8 cellular contexts compared by ENCODE assay signal in genomic region chr12:43835264-43835655, GRCh38. TPM values are rescaled to one million over a fixed set of nuclear protein-coding genes. Genes with fewer than 3 reads are reported as not detected.
A peak's percentile ranks its signal among the peaks of the same experiment; 100 is the strongest.
DNase-seq lines count a peak whose midpoint lies in the region; ATAC-seq and TF ChIP-seq lines count a peak whose summit lies in the region.

No MANE protein-coding gene starts in this region.

- no peak for TF ChIP-seq CTCF in NB4 (IDR thresholded peaks at IDR 0.05; ENCODE audit: low read depth, low read length)

- H3K9me3 Mint-ChIP-seq in CD8-positive, alpha-beta memory T cell, result no peaks in the 10 kb centered on the region
- no peaks in the 10 kb centered on the region for H3K9me3 Mint-ChIP-seq in dendritic cell treated with granulocyte-macrophage colony-stimulating factor and Interleukin-4, amounts not matched to agents 40 ng/mL and 50 ng/mL, for 4 days

- peaks cover 49 to 64% (median 49%) of the 10 kb centered on the region in 3 donors for H3K4me1 Mint-ChIP-seq in CD8-positive, alpha-beta memory T cell
- H3K4me1 Mint-ChIP-seq in dendritic cell treated with granulocyte-macrophage colony-stimulating factor and Interleukin-4, amounts not matched to agents 40 ng/mL and 50 ng/mL, for 4 days (ENCODE audit: low read depth), result peaks cover 19% of the 10 kb centered on the region

- ATAC-seq in GM21619 (IDR thresholded peaks at IDR 0.05; ENCODE audit: unreplicated experiment), result peak; percentile 0

- H3K4me3 ChIP-seq in CD8-positive, alpha-beta memory T cell (ENCODE audit: low read length), result peak overlapping the region; percentile 60
- H3K4me3 ChIP-seq in NB4 (ENCODE audit: low read depth, low read length) (peak overlapping the region; percentile 51), mucosa of stomach (ENCODE audit: low read length) (peak overlapping the region; percentile 57)

- H3K27ac ChIP-seq in CD8-positive, alpha-beta memory T cell (ENCODE audit: low read depth, low read length), result peak overlapping the region; percentile 68

- peak overlapping the region; percentile 81 to 96 (median 92) for H3K4me3 Mint-ChIP-seq in CD8-positive, alpha-beta memory T cell
- peak overlapping the region; percentile 78 for H3K4me3 Mint-ChIP-seq in dendritic cell treated with granulocyte-macrophage colony-stimulating factor and Interleukin-4, amounts not matched to agents 40 ng/mL and 50 ng/mL, for 4 days

- no peaks in the 10 kb centered on the region for H3K27me3 Mint-ChIP-seq in CD8-positive, alpha-beta memory T cell
- H3K27me3 Mint-ChIP-seq in dendritic cell treated with granulocyte-macrophage colony-stimulating factor and Interleukin-4, amounts not matched to agents 40 ng/mL and 50 ng/mL, for 4 days, result peaks cover 41% of the 10 kb centered on the region

- no peaks in the 10 kb centered on the region for H3K27me3 ChIP-seq in CD8-positive, alpha-beta memory T cell (ENCODE audit: insufficient read depth, low read length, poor library complexity, severe bottlenecking)
- no peaks in the 10 kb centered on the region for H3K27me3 ChIP-seq in mucosa of stomach (ENCODE audit: control insufficient read depth, insufficient read depth, low read length)

- no peaks in the 10 kb centered on the region for H3K9me3 ChIP-seq in CD8-positive, alpha-beta memory T cell (ENCODE audit: low read length)
- no peaks in the 10 kb centered on the region for H3K9me3 ChIP-seq in mucosa of stomach (ENCODE audit: control insufficient read depth, low read length)

- peaks cover 0 to 5% (median 0%) of the 10 kb centered on the region in 3 donors for H3K36me3 Mint-ChIP-seq in CD8-positive, alpha-beta memory T cell
- no peaks in the 10 kb centered on the region for H3K36me3 Mint-ChIP-seq in dendritic cell treated with granulocyte-macrophage colony-stimulating factor and Interleukin-4, amounts not matched to agents 40 ng/mL and 50 ng/mL, for 4 days (ENCODE audit: low read depth)

- H3K9ac ChIP-seq in mucosa of stomach (ENCODE audit: low read length), result peak overlapping the region; percentile 90

- POLR2A ChIA-PET in CD8-positive, alpha-beta memory T cell (lab: Charles Lee), result interaction anchor here (0.6 to 4.6 kb wide), 4 partner anchors 29 to 90 kb away, joined by 3 to 35 read pairs (median 6); partner anchors contain the start of genes IRAK4, PUS7L and TWF1

- intact Hi-C loops in dendritic cell treated with granulocyte-macrophage colony-stimulating factor and Interleukin-4, amounts not matched to agents 40 ng/mL and 50 ng/mL, for 4 days (cut with micrococcal nuclease), result loop anchor here (5.0 kb wide), 1 partner anchor 1248 kb away; the partner anchor contains the start of gene PRICKLE1

- CTCF ChIA-PET in CD8-positive, alpha-beta memory T cell (lab: Charles Lee), result interaction anchor here (0.8 to 4.5 kb wide), 3 partner anchors 9 to 47 kb away, joined by 3 to 23 read pairs (median 5); partner anchors contain the start of gene TWF1

- H3K36me3 ChIP-seq in CD8-positive, alpha-beta memory T cell (ENCODE audit: insufficient read depth, low read length), result no peaks in the 10 kb centered on the region
- no peaks in the 10 kb centered on the region for H3K36me3 ChIP-seq in mucosa of stomach (ENCODE audit: control insufficient read depth, insufficient read depth, low read length)

- H3K4me1 ChIP-seq in CD8-positive, alpha-beta memory T cell (ENCODE audit: insufficient read depth, low read length), result peaks cover 36% of the 10 kb centered on the region
- H3K4me1 ChIP-seq in mucosa of stomach (ENCODE audit: control insufficient read depth, insufficient read depth, low read length), result peaks cover 15% of the 10 kb centered on the region

- H3K27ac Mint-ChIP-seq in CD8-positive, alpha-beta memory T cell, result peak overlapping the region; percentile 73 to 97 (median 92)
- H3K27ac Mint-ChIP-seq in dendritic cell treated with granulocyte-macrophage colony-stimulating factor and Interleukin-4, amounts not matched to agents 40 ng/mL and 50 ng/mL, for 4 days, result peak overlapping the region; percentile 82

- TF ChIP-seq POLR2A in NB4 (IDR thresholded peaks at IDR 0.05; ENCODE audit: extremely low read depth, insufficient read length), result no peak

- no peak for DNase-seq in CD8-positive, alpha-beta memory T cell
- DNase-seq in NB4 (ENCODE audit: low read depth) (peak; percentile 52), inferior parietal cortex (ENCODE audit: extremely low spot score) (no peak), NCI-H2029 (lab: John Stamatoyannopoulos, UW) (no peak)
- no peak for DNase-seq in stimulated activated CD4-positive, alpha-beta T cell treated with anti-CD3 and anti-CD28 coated beads, Interleukin-2, amount 100 ng/mL, for 48 hours

RNA-seq across cellular contexts. Expression of gene TMEM117, which starts 0.6 kb away (rescaled TPM):
- 1 to 10 TPM; 1.4 to 1.8 TPM for total RNA-seq in CD8-positive, alpha-beta memory T cell
- polyA plus RNA-seq in CD8-positive, alpha-beta memory T cell, result 6.2 TPM

RNA-seq across cellular contexts. Expression of gene TWF1, which starts 29.1 kb away (rescaled TPM):
- 10 to 100 TPM; 29.7 to 32.1 TPM for total RNA-seq in CD8-positive, alpha-beta memory T cell
- 13.9 TPM for polyA plus RNA-seq in CD8-positive, alpha-beta memory T cell
